Comparison of ENCODE assay signal across 14 cellular contexts in genomic region chr7:106058925-106059324, GRCh38. TPM values are rescaled to one million over a fixed set of nuclear protein-coding genes. Genes with fewer than 3 reads are reported as not detected.
DNase-seq lines count a peak whose midpoint lies in the region; ATAC-seq, FAIRE-seq and TF ChIP-seq lines count a peak whose summit lies in the region.
"Had no signal": no experiment of that assay in that cellular context is flagged by ENCODE, and none has a peak within 500 bp of the region (broad histone marks: within the 10 kb centered on the region; RNA-seq: fewer than 3 reads in every experiment).

No MANE protein-coding gene starts in this region.

- no peak for TF ChIP-seq POLR2A in esophagus squamous epithelium (IDR thresholded peaks at IDR 0.05)

- no peaks in the 10 kb centered on the region for H3K36me3 Mint-ChIP-seq in stimulated activated memory B cell treated with anti-CD40 and anti-IgM and Interleukin-4, amounts not matched to agents 10 μg/mL and 1 μg/mL and 100 μg/mL, for 72 hours
- H3K36me3 Mint-ChIP-seq in progenitor cell of endocrine pancreas (ENCODE audit: insufficient read depth) = no peaks in the 10 kb centered on the region
- H3K36me3 Mint-ChIP-seq: activated naive CD4-positive, alpha-beta T cell treated with anti-CD3 and anti-CD28 coated beads, Interleukin-2, amount 10 ng/mL, durations not matched to agents 7 days and 5 days had no signal

- H3K27me3 ChIP-seq in esophagus squamous epithelium = no peaks in the 10 kb centered on the region
- no peaks in the 10 kb centered on the region for H3K27me3 ChIP-seq in small intestine (ENCODE audit: control insufficient read depth in 2 of 2, insufficient read depth in 2 of 2, low read length in 2 of 2)
- H3K27me3 ChIP-seq: uterus had no signal

- H3K36me3 ChIP-seq in esophagus squamous epithelium (no peaks in the 10 kb centered on the region), small intestine (ENCODE audit: control insufficient read depth in 2 of 2, insufficient read depth in 2 of 2, low read length in 2 of 2) (no peaks in the 10 kb centered on the region)
- H3K36me3 ChIP-seq: neutrophil, uterus had no signal

- DNase-seq in GM12865 (ENCODE audit: low read depth) (no peak), RWPE1 (ENCODE audit: low spot score) (no peak), esophagus squamous epithelium (lab: John Stamatoyannopoulos, UW) (no peak), progenitor cell of endocrine pancreas (ENCODE audit: low spot score, unreplicated experiment) (no peak), NK-92 (lab: John Stamatoyannopoulos, UW; ENCODE audit: unreplicated experiment) (no peak), small intestine (no peak)
- DNase-seq: activated naive CD4-positive, alpha-beta T cell treated with anti-CD3 and anti-CD28 coated beads, Interleukin-2, amount 10 ng/mL, durations not matched to agents 7 days and 5 days; NCI-H1417 treated with DMSO at 0.1 percent for 48 hours had no signal

- peak overlapping the region; percentile 86 for H3K27ac Mint-ChIP-seq in stimulated activated memory B cell treated with anti-CD40 and anti-IgM and Interleukin-4, amounts not matched to agents 10 μg/mL and 1 μg/mL and 100 μg/mL, for 72 hours
- no peak overlapping the region for H3K27ac Mint-ChIP-seq in progenitor cell of endocrine pancreas
- H3K27ac Mint-ChIP-seq: activated naive CD4-positive, alpha-beta T cell treated with anti-CD3 and anti-CD28 coated beads, Interleukin-2, amount 10 ng/mL, durations not matched to agents 7 days and 5 days had no signal

- POLR2A ChIA-PET in RWPE1 (lab: Yijun Ruan, JAX; ENCODE audit: low non-redundant PET) = interaction anchor here (1.4 kb wide), 1 partner anchor 13 kb away, joined by 4 read pairs; no protein-coding TSS in a partner anchor

- no peaks in the 10 kb centered on the region for H3K9me3 ChIP-seq in esophagus squamous epithelium
- no peaks in the 10 kb centered on the region for H3K9me3 ChIP-seq in small intestine (ENCODE audit: control insufficient read depth, low read depth)
- H3K9me3 ChIP-seq: neutrophil, uterus had no signal

- H3K4me1 ChIP-seq in esophagus squamous epithelium (peaks cover 40 to 76% (median 64%) of the 10 kb centered on the region in 3 donors), small intestine (ENCODE audit: control insufficient read depth in 2 of 2, insufficient read depth in 1 of 2, low read depth in 1 of 2, low read length in 1 of 2) (no peaks in the 10 kb centered on the region)
- H3K4me1 ChIP-seq: uterus had no signal

- H3K27ac ChIP-seq in RWPE1 (peak overlapping the region; percentile 95), esophagus squamous epithelium (peak overlapping the region; percentile 68 to 91 (median 84)), small intestine (ENCODE audit: low read depth in 1 of 2, low read length in 1 of 2) (no peak overlapping the region)
- H3K27ac ChIP-seq: neutrophil, uterus had no signal

- no peak overlapping the region for H3K4me3 Mint-ChIP-seq in stimulated activated memory B cell treated with anti-CD40 and anti-IgM and Interleukin-4, amounts not matched to agents 10 μg/mL and 1 μg/mL and 100 μg/mL, for 72 hours
- no peak overlapping the region for H3K4me3 Mint-ChIP-seq in progenitor cell of endocrine pancreas (ENCODE audit: low read depth)
- H3K4me3 Mint-ChIP-seq: activated naive CD4-positive, alpha-beta T cell treated with anti-CD3 and anti-CD28 coated beads, Interleukin-2, amount 10 ng/mL, durations not matched to agents 7 days and 5 days had no signal

- no peak for FAIRE-seq in small intestine (lab: Jason Lieb, UNC)

- no peaks in the 10 kb centered on the region for H3K27me3 Mint-ChIP-seq in stimulated activated memory B cell treated with anti-CD40 and anti-IgM and Interleukin-4, amounts not matched to agents 10 μg/mL and 1 μg/mL and 100 μg/mL, for 72 hours
- H3K27me3 Mint-ChIP-seq in progenitor cell of endocrine pancreas = peaks cover 20% of the 10 kb centered on the region

- CTCF ChIA-PET in RWPE1 (lab: Yijun Ruan, JAX) = interaction anchor here (0.5 to 3.4 kb wide), 7 partner anchors 11 to 620 kb away, joined by 3 to 37 read pairs (median 3); no protein-coding TSS in a partner anchor

- no peak for ATAC-seq in stimulated activated memory B cell treated with anti-CD40 and anti-IgM and Interleukin-4, amounts not matched to agents 10 μg/mL and 1 μg/mL and 100 μg/mL, for 72 hours
- no peak for ATAC-seq in HG03378 (IDR thresholded peaks at IDR 0.05; ENCODE audit: unreplicated experiment)
- ATAC-seq: left lobe of liver, Right ventricle myocardium inferior had no signal

- intact Hi-C loops in esophagus squamous epithelium (cut with DNase I) = no loop called here

- peak overlapping the region; percentile 11; the same call in 1 of the 2 replicates for H3K4me3 ChIP-seq in GM12865 (ENCODE audit: low read depth, low read length)
- H3K4me3 ChIP-seq in esophagus squamous epithelium = no peak overlapping the region
- H3K4me3 ChIP-seq in small intestine (ENCODE audit: low read depth in 1 of 2, low read length in 2 of 2) = no peak overlapping the region
- H3K4me3 ChIP-seq: uterus had no signal

- H3K9me3 Mint-ChIP-seq in stimulated activated memory B cell treated with anti-CD40 and anti-IgM and Interleukin-4, amounts not matched to agents 10 μg/mL and 1 μg/mL and 100 μg/mL, for 72 hours = no peaks in the 10 kb centered on the region
- H3K9me3 Mint-ChIP-seq in progenitor cell of endocrine pancreas (ENCODE audit: low read depth) = peaks cover 4% of the 10 kb centered on the region
- H3K9me3 Mint-ChIP-seq: activated naive CD4-positive, alpha-beta T cell treated with anti-CD3 and anti-CD28 coated beads, Interleukin-2, amount 10 ng/mL, durations not matched to agents 7 days and 5 days had no signal

- H3K4me1 Mint-ChIP-seq in stimulated activated memory B cell treated with anti-CD40 and anti-IgM and Interleukin-4, amounts not matched to agents 10 μg/mL and 1 μg/mL and 100 μg/mL, for 72 hours = peaks cover 75% of the 10 kb centered on the region
- H3K4me1 Mint-ChIP-seq in progenitor cell of endocrine pancreas (ENCODE audit: low read depth) = peaks cover 12% of the 10 kb centered on the region

- WGBS in esophagus squamous epithelium, 2 donors = 64% methylated on average over 3 of the region's 3 CpGs; no CpG with 5 or more reads in 1 of the 2 donors
- WGBS in small intestine, 3 donors = 89 to 93% (median 91%) methylated on average over 3 of the region's 3 CpGs

- no peak for TF ChIP-seq CTCF in GM12865 (IDR thresholded peaks at IDR 0.05; ENCODE audit: insufficient read depth, low read depth, low read length, missing control alignments)
- TF ChIP-seq CTCF in RWPE1 (conservative IDR thresholded peaks at IDR 0.05; ENCODE audit: low read depth) = no peak
- no peak for TF ChIP-seq CTCF in esophagus squamous epithelium (IDR thresholded peaks at IDR 0.05)
- no peak for TF ChIP-seq CTCF in progenitor cell of endocrine pancreas (IDR thresholded peaks at IDR 0.05; ENCODE audit: unreplicated experiment)

RNA-seq across cellular contexts. Expression of gene SYPL1, which starts 53.2 kb away (rescaled TPM):
- total RNA-seq in esophagus squamous epithelium (100 to 1,000 TPM; 105 to 170 (median 148) TPM), progenitor cell of endocrine pancreas (52.8 and 60.3 TPM in 2 replicates)
- polyA plus RNA-seq in small intestine = 10 to 100 TPM; 21.0 to 94.2 (median 35.9) TPM

Comparison
In these comparisons a context has a peak if more than half of its experiments do, and no peak if none do; other contexts are left out.
1. H3K27ac ChIP-seq: peak in RWPE1 (single experiment) and esophagus squamous epithelium (4 of 4); none in small intestine (0 of 2).